ENCODE assay signal across 8 cellular contexts in genomic region chr19:11383706-11384048, GRCh38. TPM values are rescaled to one million over a fixed set of nuclear protein-coding genes. Genes with fewer than 3 reads are reported as not detected.
A peak's percentile ranks its signal among the peaks of the same experiment; 100 is the strongest.
DNase-seq lines count a peak whose midpoint lies in the region; ATAC-seq, FAIRE-seq and TF ChIP-seq lines count a peak whose summit lies in the region.
"Had no signal": no experiment of that assay in that cellular context is flagged by ENCODE, and none has a peak within 500 bp of the region (broad histone marks: within the 10 kb centered on the region; RNA-seq: fewer than 3 reads in every experiment).

No MANE protein-coding gene starts in this region.

- no peak for TF ChIP-seq CTCF in HL-60 (IDR thresholded peaks at IDR 0.05; ENCODE audit: insufficient read depth, low read length)
- no peak for TF ChIP-seq CTCF in K562 (IDR thresholded peaks at IDR 0.05 in 2 of 3, conservative IDR thresholded peaks at IDR 0.05 in 1 of 3; ENCODE audit: insufficient read depth in 2 of 3, low read depth in 1 of 3, low read length in 3 of 3)
- no peak for TF ChIP-seq CTCF in right lobe of liver (IDR thresholded peaks at IDR 0.05)

- H3K9me3 ChIP-seq in K562 (replicated peaks; ENCODE audit: control insufficient read depth, insufficient read depth, low read depth, low read length) (no peaks in the 10 kb centered on the region), right lobe of liver (no peaks in the 10 kb centered on the region), subcutaneous abdominal adipose tissue (ENCODE audit: control insufficient read depth in 5 of 5, low read length in 5 of 5) (no peaks in the 10 kb centered on the region)

- FAIRE-seq in K562 (lab: Jason Lieb, UNC), result no peak

- no peak for DNase-seq in HL-60 (ENCODE audit: low read depth in 1 of 2, low spot score in 1 of 2)
- DNase-seq in K562 (ENCODE audit: extremely low read depth in 1 of 4, low spot score in 3 of 4), result peak in 1 of 4 experiments; percentile 25
- no peak for DNase-seq in right lobe of liver
- DNase-seq in AML-193 (lab: John Stamatoyannopoulos, UW), result no peak
- DNase-seq in NCI-H2029 treated with DMSO at 0.1 percent for 48 hours (lab: John Stamatoyannopoulos, UW), result no peak
- no peak for DNase-seq in NCI-H1930 (lab: John Stamatoyannopoulos, UW)
- DNase-seq: activated effector memory CD4-positive, alpha-beta T cell treated with Interleukin-2 at 50 U/mL for 16 hours had no signal

- peaks cover 27% of the 10 kb centered on the region for H3K36me3 ChIP-seq in K562 (ENCODE audit: control insufficient read depth, insufficient read depth, low read length)
- no peaks in the 10 kb centered on the region for H3K36me3 ChIP-seq in right lobe of liver
- peaks cover 0 to 2% (median 0%) of the 10 kb centered on the region in 5 donors for H3K36me3 ChIP-seq in subcutaneous abdominal adipose tissue (ENCODE audit: control insufficient read depth in 5 of 5, insufficient read depth in 5 of 5, low read length in 5 of 5)

- 0% methylated on average over 3 of the region's 9 CpGs for WGBS in K562 (ENCODE audit: insufficient coverage, low coverage, missing lambda C conversion rate)
- WGBS in right lobe of liver (ENCODE audit: insufficient coverage, low coverage, low lambda C conversion rate, missing lambda C conversion rate), result 7% methylated on average over 7 of the region's 9 CpGs

- no TSS peak for BruUV-seq in K562 (replicated peaks; lab: Mats Ljungman, UMichigan)

- TF ChIP-seq RAD21 in K562 (CRISPR knock-in tag; conservative IDR thresholded peaks at IDR 0.05 in 1 of 2, IDR thresholded peaks at IDR 0.05 in 1 of 2), result no peak

- TF ChIP-seq POLR2A in K562 (conservative IDR thresholded peaks at IDR 0.05) (no peak), right lobe of liver (IDR thresholded peaks at IDR 0.05) (no peak)

- H2AFZ ChIP-seq in K562 (ENCODE audit: low read depth, low read length), result peak overlapping the region; percentile 86

- CTCF ChIA-PET in K562 (lab: Yijun Ruan, JAX; ENCODE audit: low intra/inter-chr PET ratio), result no interaction called here

- intact Hi-C loops in K562 (cut with micrococcal nuclease) (loop anchor here (1.0 to 5.0 kb wide), 3 partner anchors 52 to 99 kb away; partner anchors contain the start of genes ELAVL3, ODAD3 and PRKCSH), right lobe of liver (cut with DNase I) (loop anchor here in 1 of 2 donors (10.0 kb wide), 1 partner anchor 61 kb away; no protein-coding TSS in a partner anchor)

- no peaks in the 10 kb centered on the region; the same call in 1 of the 2 replicates for H4K20me1 ChIP-seq in K562 (replicated peaks; ENCODE audit: control insufficient read depth, insufficient read depth, low read length)

- H3K4me1 ChIP-seq in K562 (replicated peaks in 1 of 2; ENCODE audit: control insufficient read depth in 2 of 2, insufficient read depth in 2 of 2, low read length in 2 of 2) (peaks cover 8 to 46% of the 10 kb centered on the region in 2 experiments; a peak in 3 of 5 replicates), right lobe of liver (peaks cover 0 to 9% (median 3%) of the 10 kb centered on the region in 4 donors), subcutaneous abdominal adipose tissue (ENCODE audit: control insufficient read depth in 5 of 5, insufficient read depth in 5 of 5, low read length in 5 of 5) (peaks cover 5 to 50% (median 40%) of the 10 kb centered on the region in 5 donors)

- POLR2A ChIA-PET in K562 (lab: Yijun Ruan, JAX), result interaction anchor here (0.6 to 2.8 kb wide), 5 partner anchors 9 to 519 kb away, joined by 3 to 20 read pairs (median 3); partner anchors contain the start of gene SWSAP1

- peaks cover 16% of the 10 kb centered on the region; the same call in 2 of the 3 replicates for H3K79me2 ChIP-seq in K562 (ENCODE audit: control insufficient read depth, insufficient read depth, low read length)

- in situ Hi-C loops in K562 (cut with MboI), result no loop called here

- peak overlapping the region; percentile 37 for H3K4me3 ChIP-seq in HL-60 (replicated peaks; ENCODE audit: insufficient read depth, low read length)
- H3K4me3 ChIP-seq in K562, result peak overlapping the region; percentile 50
- H3K4me3 ChIP-seq in right lobe of liver, result peak overlapping the region; percentile 42 to 52 (median 47)
- H3K4me3 ChIP-seq in subcutaneous abdominal adipose tissue (ENCODE audit: low read depth in 1 of 5, low read length in 5 of 5), result peak overlapping the region in 4 of 5 donors; percentile 39 to 60 (median 50)

- ATAC-seq in K562, result no peak
- no peak for ATAC-seq in right lobe of liver

- H3K27me3 ChIP-seq in HL-60 (ENCODE audit: insufficient read depth, poor library complexity, severe bottlenecking) (peaks cover 8% of the 10 kb centered on the region), K562 (ENCODE audit: control insufficient read depth in 2 of 2, insufficient read depth in 2 of 2, low read length in 2 of 2) (no peaks in the 10 kb centered on the region), right lobe of liver (no peaks in the 10 kb centered on the region), subcutaneous abdominal adipose tissue (ENCODE audit: control insufficient read depth in 5 of 5, insufficient read depth in 4 of 5, low read length in 5 of 5) (peaks cover 5 to 14% (median 8%) of the 10 kb centered on the region in 5 donors)

- H3K9me1 ChIP-seq in K562 (ENCODE audit: control insufficient read depth, insufficient read depth, low read length), result peaks cover 3% of the 10 kb centered on the region

- no peak for TF ChIP-seq EP300 in K562 (IDR thresholded peaks at IDR 0.05; ENCODE audit: low read length)

- H3K4me2 ChIP-seq in K562 (ENCODE audit: insufficient read depth, low read length), result peak overlapping the region; percentile 90

- no peak overlapping the region for H3K27ac ChIP-seq in HL-60 (replicated peaks)
- peak overlapping the region; percentile 70 for H3K27ac ChIP-seq in K562 (ENCODE audit: extremely low read depth, low read depth, low read length)
- H3K27ac ChIP-seq in right lobe of liver, result peak overlapping the region; percentile 53 to 72 (median 67)
- no peak overlapping the region for H3K27ac ChIP-seq in subcutaneous abdominal adipose tissue (ENCODE audit: low read depth, low read length)

- H3K9ac ChIP-seq in K562 (ENCODE audit: insufficient read depth in 1 of 2, low read depth in 2 of 2, low read length in 2 of 2) (peak overlapping the region; percentile 64 to 91; a peak in 3 of 4 replicates), subcutaneous abdominal adipose tissue (ENCODE audit: low read length in 5 of 5) (peak overlapping the region in 3 of 5 donors; percentile 10 to 59 (median 39))

RNA-seq across cellular contexts. Expression of gene EPOR, which starts 0.4 kb away (rescaled TPM):
- total RNA-seq in K562 (2011; cell fraction: chromatin; rRNA removed; ENCODE audit: low replicate concordance), result 15.0 and 49.1 TPM in 2 replicates
- 46.8 and 47.2 TPM in 2 replicates for total RNA-seq in K562 (2011; cell fraction: nucleolus; rRNA removed)
- 28.8 and 30.8 TPM in 2 replicates for total RNA-seq in K562 (2011; cell fraction: nucleoplasm; rRNA removed)
- total RNA-seq in K562 (2014; rRNA removed) (10.0 and 14.7 TPM in 2 replicates), K562 (2014; rRNA removed; fragmentation: Illumina TruSeq; extraction: Trizol) (2.8 and 3.3 TPM in 2 replicates), K562 (2015; rRNA removed; fragmentation: Illumina TruSeq; extraction: Trizol) (5.0 and 5.2 TPM in 2 replicates), K562 (2021) (14.1 and 15.6 TPM in 2 replicates), right lobe of liver (1 to 10 TPM; 4.9 to 8.7 (median 7.1) TPM)
- polyA plus RNA-seq in K562 (2011; rRNA removed) (8.7 and 9.2 TPM in 2 replicates), K562 (2014; fragmentation: Illumina TruSeq; extraction: Trizol) (8.5 and 8.9 TPM in 2 replicates), K562 (2014; fragmentation: Nextera tagmentation; extraction: Ambion mirVana) (1 to 10 TPM; 1.3 TPM), K562 (2014; rRNA removed) (17.0 and 17.9 TPM in 2 replicates)
- polyA plus RNA-seq in K562 (2011; cell fraction: cytosol; rRNA removed), result 7.9 and 28.0 TPM in 2 replicates
- polyA plus RNA-seq in K562 (2011; cell fraction: nucleus; rRNA removed), result 17.3 and 44.3 TPM in 2 replicates
- 11.3 and 13.7 TPM in 2 replicates for polyA plus RNA-seq in K562 (2012)
- 1.9 and 4.3 TPM in 2 replicates for polyA minus RNA-seq in K562 (2011; rRNA and poly(A)+ RNA removed)
- 6.1 and 8.2 TPM in 2 replicates for polyA minus RNA-seq in K562 (2011; cell fraction: cytosol; rRNA and poly(A)+ RNA removed)
- 5.2 and 6.9 TPM in 2 replicates for polyA minus RNA-seq in K562 (2011; cell fraction: nucleus; rRNA and poly(A)+ RNA removed)

RNA-seq across cellular contexts. Expression of gene SWSAP1, which starts 9.2 kb away (rescaled TPM):
- 1.5 and 2.6 TPM in 2 replicates for total RNA-seq in K562 (2011; cell fraction: chromatin; rRNA removed; ENCODE audit: low replicate concordance)
- total RNA-seq in K562 (2011; cell fraction: nucleolus; rRNA removed), result 2.6 and 3.5 TPM in 2 replicates
- total RNA-seq in K562 (2011; cell fraction: nucleoplasm; rRNA removed), result 2.3 and 3.1 TPM in 2 replicates
- 2.8 and 3.9 TPM in 2 replicates for total RNA-seq in K562 (2014; rRNA removed)
- total RNA-seq in K562 (2014; rRNA removed; fragmentation: Illumina TruSeq; extraction: Trizol), result 0.77 and 0.80 TPM in 2 replicates
- total RNA-seq in K562 (2015; rRNA removed; fragmentation: Illumina TruSeq; extraction: Trizol), result 1.9 and 2.3 TPM in 2 replicates
- 2.5 and 3.0 TPM in 2 replicates for total RNA-seq in K562 (2021)
- 1.3 and 1.8 TPM in 2 replicates for polyA plus RNA-seq in K562 (2011; rRNA removed)
- polyA plus RNA-seq in K562 (2011; cell fraction: cytosol; rRNA removed), result 1.9 and 3.2 TPM in 2 replicates
- 1.2 and 1.3 TPM in 2 replicates for polyA plus RNA-seq in K562 (2011; cell fraction: nucleus; rRNA removed)
- 2.9 and 3.1 TPM in 2 replicates for polyA plus RNA-seq in K562 (2012)
- polyA plus RNA-seq in K562 (2014; fragmentation: Illumina TruSeq; extraction: Trizol), result 1.7 and 2.6 TPM in 2 replicates
- under 1 TPM; 0.18 to 0.73 TPM for polyA plus RNA-seq in K562 (2014; fragmentation: Nextera tagmentation; extraction: Ambion mirVana)
- 2.0 and 4.3 TPM in 2 replicates for polyA plus RNA-seq in K562 (2014; rRNA removed)
- 0.51 and 0.67 TPM in 2 replicates for polyA minus RNA-seq in K562 (2011; rRNA and poly(A)+ RNA removed)
- polyA minus RNA-seq in K562 (2011; cell fraction: cytosol; rRNA and poly(A)+ RNA removed), result 0.48 TPM in 1 of 2 replicates, not detected in the other
- polyA minus RNA-seq in K562 (2011; cell fraction: nucleus; rRNA and poly(A)+ RNA removed), result 0.54 and 2.1 TPM in 2 replicates
- total RNA-seq in right lobe of liver, result 1 to 10 TPM; 1.4 to 2.7 (median 2.3) TPM

RNA-seq across cellular contexts. Expression of gene PLPPR2, which starts 28.4 kb away (rescaled TPM):
- total RNA-seq in K562 (2011; cell fraction: chromatin; rRNA removed; ENCODE audit: low replicate concordance), result 8.1 and 27.1 TPM in 2 replicates
- total RNA-seq in K562 (2011; cell fraction: nucleolus; rRNA removed), result 25.7 and 35.0 TPM in 2 replicates
- 21.9 and 29.8 TPM in 2 replicates for total RNA-seq in K562 (2011; cell fraction: nucleoplasm; rRNA removed)
- total RNA-seq in K562 (2014; rRNA removed) (4.4 and 11.2 TPM in 2 replicates), K562 (2014; rRNA removed; fragmentation: Illumina TruSeq; extraction: Trizol) (1.8 and 2.1 TPM in 2 replicates), K562 (2015; rRNA removed; fragmentation: Illumina TruSeq; extraction: Trizol) (2.6 and 3.1 TPM in 2 replicates), K562 (2021) (15.9 and 17.6 TPM in 2 replicates), right lobe of liver (10 to 100 TPM in 3 of 6 experiments, 1 to 10 TPM in 3; 6.7 to 17.5 (median 10.2) TPM)
- polyA plus RNA-seq in K562 (2011; rRNA removed) (3.4 and 6.3 TPM in 2 replicates), K562 (2014; fragmentation: Illumina TruSeq; extraction: Trizol) (8.1 and 12.8 TPM in 2 replicates), K562 (2014; fragmentation: Nextera tagmentation; extraction: Ambion mirVana) (under 1 TPM; 0.49 TPM), K562 (2014; rRNA removed) (8.6 and 10.0 TPM in 2 replicates)
- 5.2 and 13.0 TPM in 2 replicates for polyA plus RNA-seq in K562 (2011; cell fraction: cytosol; rRNA removed)
- polyA plus RNA-seq in K562 (2011; cell fraction: nucleus; rRNA removed), result 21.6 and 30.6 TPM in 2 replicates
- 16.0 and 16.8 TPM in 2 replicates for polyA plus RNA-seq in K562 (2012)
- polyA minus RNA-seq in K562 (2011; rRNA and poly(A)+ RNA removed), result 1.1 and 2.5 TPM in 2 replicates
- polyA minus RNA-seq in K562 (2011; cell fraction: cytosol; rRNA and poly(A)+ RNA removed), result 6.1 and 10.4 TPM in 2 replicates
- 7.2 and 8.5 TPM in 2 replicates for polyA minus RNA-seq in K562 (2011; cell fraction: nucleus; rRNA and poly(A)+ RNA removed)

RNA-seq across cellular contexts. Expression of gene RGL3, which starts 35.4 kb away (rescaled TPM):
- 1.2 and 4.6 TPM in 2 replicates for total RNA-seq in K562 (2011; cell fraction: chromatin; rRNA removed; ENCODE audit: low replicate concordance)
- total RNA-seq in K562 (2011; cell fraction: nucleolus; rRNA removed), result 1.3 and 1.5 TPM in 2 replicates
- 0.38 and 2.1 TPM in 2 replicates for total RNA-seq in K562 (2011; cell fraction: nucleoplasm; rRNA removed)
- 0.16 and 0.32 TPM in 2 replicates for total RNA-seq in K562 (2014; rRNA removed)
- not detected in 2 replicates for total RNA-seq in K562 (2014; rRNA removed; fragmentation: Illumina TruSeq; extraction: Trizol)
- total RNA-seq in K562 (2015; rRNA removed; fragmentation: Illumina TruSeq; extraction: Trizol), result 0.11 TPM in 1 of 2 replicates, not detected in the other
- total RNA-seq in K562 (2021), result 0.40 and 0.58 TPM in 2 replicates
- 0.26 and 0.61 TPM in 2 replicates for polyA plus RNA-seq in K562 (2011; rRNA removed)
- 0.34 and 0.40 TPM in 2 replicates for polyA plus RNA-seq in K562 (2011; cell fraction: cytosol; rRNA removed)
- 2.1 and 3.0 TPM in 2 replicates for polyA plus RNA-seq in K562 (2011; cell fraction: nucleus; rRNA removed)
- polyA plus RNA-seq in K562 (2012), result 0.52 and 1.4 TPM in 2 replicates
- 0.22 TPM in 2 replicates for polyA plus RNA-seq in K562 (2014; fragmentation: Illumina TruSeq; extraction: Trizol)
- not detected for polyA plus RNA-seq in K562 (2014; fragmentation: Nextera tagmentation; extraction: Ambion mirVana)
- 0.09 and 0.12 TPM in 2 replicates for polyA plus RNA-seq in K562 (2014; rRNA removed)
- 0.14 TPM in 1 of 2 replicates, not detected in the other for polyA minus RNA-seq in K562 (2011; rRNA and poly(A)+ RNA removed)
- 2.7 TPM in 1 of 2 replicates, not detected in the other for polyA minus RNA-seq in K562 (2011; cell fraction: cytosol; rRNA and poly(A)+ RNA removed)
- polyA minus RNA-seq in K562 (2011; cell fraction: nucleus; rRNA and poly(A)+ RNA removed), result 0.33 and 0.67 TPM in 2 replicates
- 10 to 100 TPM in 5 of 6 experiments, 1 to 10 TPM in 1; 6.7 to 26.6 (median 19.7) TPM for total RNA-seq in right lobe of liver

RNA-seq across cellular contexts. Expression of gene CCDC159, which starts 37.4 kb away (rescaled TPM):
- total RNA-seq in K562 (2011; cell fraction: chromatin; rRNA removed; ENCODE audit: low replicate concordance), result 35.6 and 69.3 TPM in 2 replicates
- total RNA-seq in K562 (2011; cell fraction: nucleolus; rRNA removed), result 24.6 and 29.0 TPM in 2 replicates
- 35.5 and 35.6 TPM in 2 replicates for total RNA-seq in K562 (2011; cell fraction: nucleoplasm; rRNA removed)
- total RNA-seq in K562 (2014; rRNA removed) (3.6 and 3.7 TPM in 2 replicates), K562 (2014; rRNA removed; fragmentation: Illumina TruSeq; extraction: Trizol) (3.1 and 3.9 TPM in 2 replicates), K562 (2015; rRNA removed; fragmentation: Illumina TruSeq; extraction: Trizol) (3.9 and 4.7 TPM in 2 replicates), K562 (2021) (5.9 and 7.6 TPM in 2 replicates), right lobe of liver (10 to 100 TPM in 5 of 6 experiments, 1 to 10 TPM in 1; 8.4 to 27.9 (median 23.4) TPM)
- polyA plus RNA-seq in K562 (2011; rRNA removed) (6.8 and 9.4 TPM in 2 replicates), K562 (2014; fragmentation: Illumina TruSeq; extraction: Trizol) (8.9 and 10.1 TPM in 2 replicates), K562 (2014; fragmentation: Nextera tagmentation; extraction: Ambion mirVana) (1 to 10 TPM in 1 of 2 experiments, under 1 TPM in 1; 0.68 to 2.5 TPM), K562 (2014; rRNA removed) (6.8 and 8.6 TPM in 2 replicates)
- polyA plus RNA-seq in K562 (2011; cell fraction: cytosol; rRNA removed), result 5.8 and 5.9 TPM in 2 replicates
- polyA plus RNA-seq in K562 (2011; cell fraction: nucleus; rRNA removed), result 52.3 and 65.7 TPM in 2 replicates
- polyA plus RNA-seq in K562 (2012), result 13.1 and 29.9 TPM in 2 replicates
- 2.1 and 3.3 TPM in 2 replicates for polyA minus RNA-seq in K562 (2011; rRNA and poly(A)+ RNA removed)
- not detected in 2 replicates for polyA minus RNA-seq in K562 (2011; cell fraction: cytosol; rRNA and poly(A)+ RNA removed)
- 14.4 and 14.7 TPM in 2 replicates for polyA minus RNA-seq in K562 (2011; cell fraction: nucleus; rRNA and poly(A)+ RNA removed)

Comparison
In these comparisons a context has a peak if more than half of its experiments do, and no peak if none do; other contexts are left out.
1. H3K27ac ChIP-seq: peak in K562 (single experiment) and right lobe of liver (3 of 3); none in HL-60 (single experiment) and subcutaneous abdominal adipose tissue (single experiment).
2. Peak in every context shown above with its lines, with median percentiles within 50 percentile points of each other: H3K4me3 ChIP-seq.